ENCODE assay signal across 31 cellular contexts in the genomic region with DNA sequence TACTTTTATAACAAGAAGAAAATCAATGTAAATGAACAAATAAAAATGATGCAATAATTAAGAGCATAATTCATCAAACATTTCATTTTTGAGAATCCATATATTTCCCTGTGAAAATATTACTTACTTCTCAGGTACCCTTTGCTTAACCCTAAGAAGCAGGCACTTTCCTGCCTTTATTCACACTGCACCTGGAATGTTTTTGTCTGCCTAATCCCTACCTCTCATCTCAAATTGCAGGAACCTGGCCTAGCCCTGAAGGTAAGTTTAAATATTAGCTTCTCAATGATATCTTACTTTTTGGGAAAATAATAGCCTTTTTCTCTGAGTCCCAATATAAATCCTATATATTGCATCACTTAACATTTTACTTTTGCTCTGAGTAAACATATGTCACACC.
"Had no signal": no experiment of that assay in that cellular context is flagged by ENCODE, and none has a peak within 500 bp of the region (broad histone marks: within the 10 kb centered on the region; RNA-seq: fewer than 3 reads in every experiment).

No MANE protein-coding gene starts in this region.

- ATAC-seq: natural killer cell; psoas muscle; right cardiac atrium; sciatic nerve; stimulated activated memory B cell treated with anti-CD40 and anti-IgM and Interleukin-4, amounts not matched to agents 10 μg/mL and 1 μg/mL and 100 μg/mL, for 72 hours; stimulated activated naive CD8-positive, alpha-beta T cell treated with anti-CD3 and anti-CD28 coated beads, Interleukin-15, amount 100 ng/mL, for 72 hours; stimulated activated naive CD8-positive, alpha-beta T cell treated with anti-CD3 and anti-CD28 coated beads, Interleukin-15, Interleukin-2, amounts not matched to agents 100 U/mL and 50 U/mL, for 24 hours; upper lobe of right lung had no signal

- H3K27me3 ChIP-seq: neural progenitor cell, ovary, spleen, suprapubic skin, testis, tibial artery, transverse colon, upper lobe of right lung, uterus had no signal

- H3K36me3 Mint-ChIP-seq: natural killer cell; stimulated activated memory B cell treated with anti-CD40 and anti-IgM and Interleukin-4, amounts not matched to agents 10 μg/mL and 1 μg/mL and 100 μg/mL, for 72 hours; type B pancreatic cell had no signal

- H3K9me3 ChIP-seq: ovary, psoas muscle, spleen, suprapubic skin, testis, tibial artery, transverse colon, upper lobe of right lung, uterus had no signal

- H3K79me2 ChIP-seq: parathyroid adenoma had no signal

- H3K27ac ChIP-seq: neural progenitor cell, ovary, parathyroid adenoma, psoas muscle, skin epidermis, spleen, suprapubic skin, testis, tibial artery, transverse colon, upper lobe of right lung, uterus had no signal

- H2AFZ ChIP-seq: neural progenitor cell, parathyroid adenoma had no signal

- H3K9me3 Mint-ChIP-seq: nephron; neural progenitor cell; stimulated activated memory B cell treated with anti-CD40 and anti-IgM and Interleukin-4, amounts not matched to agents 10 μg/mL and 1 μg/mL and 100 μg/mL, for 72 hours; stimulated activated naive CD8-positive, alpha-beta T cell treated with anti-CD3 and anti-CD28 coated beads, Interleukin-15, amount 100 ng/mL, for 72 hours; type B pancreatic cell had no signal

- H3K9ac ChIP-seq: neural progenitor cell, parathyroid adenoma had no signal

- H3K4me3 ChIP-seq: neural progenitor cell, ovary, psoas muscle, skin epidermis, smooth muscle cell, spleen, suprapubic skin, testis, tibial artery, transverse colon, upper lobe of right lung, uterus had no signal

- H3K4me1 Mint-ChIP-seq: natural killer cell; nephron; stimulated activated memory B cell treated with anti-CD40 and anti-IgM and Interleukin-4, amounts not matched to agents 10 μg/mL and 1 μg/mL and 100 μg/mL, for 72 hours; stimulated activated naive CD8-positive, alpha-beta T cell treated with anti-CD3 and anti-CD28 coated beads, Interleukin-15, amount 100 ng/mL, for 72 hours had no signal

- H3K36me3 ChIP-seq: neural progenitor cell, ovary, spleen, suprapubic skin, tibial artery, transverse colon, upper lobe of right lung, uterus had no signal

- DNase-seq: natural killer cell; occipital lobe; ovary; posterior cingulate gyrus; psoas muscle; right cardiac atrium; stimulated activated CD4-positive, alpha-beta T cell treated with anti-CD3 and anti-CD28 coated beads, Interleukin-12 subunit alpha, Interleukin-12 subunit beta, amount 100 ng/mL, for 4 hours; stimulated activated CD4-positive, alpha-beta T cell treated with anti-CD3 and anti-CD28 coated beads, Interleukin-1b, Interleukin-23, amount 100 ng/mL, for 48 hours; stimulated activated CD4-positive, alpha-beta T cell treated with anti-CD3 and anti-CD28 coated beads, Interleukin-4, amount 100 ng/mL, for 1 hour; stimulated activated CD4-positive, alpha-beta T cell treated with anti-CD3 and anti-CD28 coated beads, Interleukin-4, amount 100 ng/mL, for 4 hours; stimulated activated CD8-positive, alpha-beta memory T cell treated with anti-CD3 and anti-CD28 coated beads, Interleukin-4, amount 100 ng/mL, for 48 hours; stimulated activated naive CD4-positive, alpha-beta T cell; stimulated activated naive CD8-positive, alpha-beta T cell treated with anti-CD3 and anti-CD28 coated beads, Interleukin-15, amount 100 ng/mL, for 72 hours; stimulated activated naive CD8-positive, alpha-beta T cell treated with anti-CD3 and anti-CD28 coated beads, Interleukin-15, Interleukin-2, amounts not matched to agents 100 U/mL and 50 U/mL, for 24 hours; substantia nigra; testis; tibial artery; transverse colon; upper lobe of right lung; uterus had no signal

- H3K27me3 Mint-ChIP-seq: stimulated activated memory B cell treated with anti-CD40 and anti-IgM and Interleukin-4, amounts not matched to agents 10 μg/mL and 1 μg/mL and 100 μg/mL, for 72 hours; stimulated activated naive CD8-positive, alpha-beta T cell treated with anti-CD3 and anti-CD28 coated beads, Interleukin-15, amount 100 ng/mL, for 72 hours; type B pancreatic cell had no signal

- H3K4me3 Mint-ChIP-seq: natural killer cell; nephron; neural progenitor cell; stimulated activated memory B cell treated with anti-CD40 and anti-IgM and Interleukin-4, amounts not matched to agents 10 μg/mL and 1 μg/mL and 100 μg/mL, for 72 hours; stimulated activated naive CD8-positive, alpha-beta T cell treated with anti-CD3 and anti-CD28 coated beads, Interleukin-15, amount 100 ng/mL, for 72 hours; type B pancreatic cell had no signal

- H3K27ac Mint-ChIP-seq: natural killer cell; nephron; neural progenitor cell; progenitor cell of endocrine pancreas; stimulated activated memory B cell treated with anti-CD40 and anti-IgM and Interleukin-4, amounts not matched to agents 10 μg/mL and 1 μg/mL and 100 μg/mL, for 72 hours; stimulated activated naive CD8-positive, alpha-beta T cell treated with anti-CD3 and anti-CD28 coated beads, Interleukin-15, amount 100 ng/mL, for 72 hours; type B pancreatic cell had no signal

- H3K4me1 ChIP-seq: parathyroid adenoma, psoas muscle, suprapubic skin, testis, tibial artery, transverse colon, upper lobe of right lung, uterus had no signal

- H3K4me2 ChIP-seq: neural progenitor cell, smooth muscle cell had no signal
